9 cellular contexts compared by ENCODE assay signal in the genomic region with DNA sequence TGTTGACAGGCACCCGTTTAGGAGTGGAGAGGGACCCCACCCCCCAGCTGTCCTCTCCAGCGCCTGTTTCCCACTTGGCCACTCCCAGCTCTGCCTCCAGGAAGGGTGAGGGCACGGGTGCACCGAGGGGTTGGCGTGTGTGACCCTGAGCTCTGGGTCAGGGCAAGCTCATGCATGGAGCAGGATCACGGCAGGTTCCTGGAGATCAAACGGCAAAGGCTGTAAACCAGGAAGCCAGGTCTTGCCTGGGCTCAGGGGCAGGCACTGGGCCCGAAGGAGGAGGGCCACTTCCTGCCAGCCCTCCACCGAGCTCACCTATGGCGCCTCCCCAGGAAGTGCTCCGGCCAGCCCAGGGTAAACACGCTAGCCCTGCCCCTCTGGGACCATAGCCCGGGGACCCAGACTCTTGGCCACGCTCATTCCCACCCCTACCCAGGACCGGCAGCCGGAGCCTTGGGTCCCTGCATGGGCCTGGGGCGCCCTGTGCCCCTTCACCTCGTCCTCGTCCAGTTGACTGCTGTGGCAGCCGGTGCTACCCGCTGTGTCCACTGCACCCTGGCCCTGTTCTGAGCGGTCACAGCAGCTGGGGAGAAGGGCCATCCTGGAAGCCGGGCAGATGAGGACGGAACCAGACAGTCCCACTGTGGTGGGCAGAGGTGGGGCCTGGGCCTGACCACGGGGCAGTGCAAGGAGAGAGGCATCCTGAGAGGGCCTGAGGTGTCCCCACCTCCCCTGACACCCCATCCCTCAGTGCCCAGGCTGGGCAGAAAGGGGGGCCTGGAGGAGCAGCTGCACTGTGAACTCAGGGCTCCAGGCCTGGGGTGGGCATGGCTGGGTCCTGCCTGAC. TPM values are rescaled to one million over a fixed set of nuclear protein-coding genes. Genes with fewer than 3 reads are reported as not detected.
A peak's percentile ranks its signal among the peaks of the same experiment; 100 is the strongest.
DNase-seq lines count a peak whose midpoint lies in the region; ATAC-seq, FAIRE-seq and TF ChIP-seq lines count a peak whose summit lies in the region.
"Had no signal": no experiment of that assay in that cellular context is flagged by ENCODE, and none has a peak within 500 bp of the region (broad histone marks: within the 10 kb centered on the region; RNA-seq: fewer than 3 reads in every experiment).

No MANE protein-coding gene starts in this region.

- H3K4me3 ChIP-seq in HUES6 (ENCODE audit: low read depth, low read length), result peak overlapping the region; percentile 81
- peak overlapping the region in 1 of 2 donors; percentile 54 for H3K4me3 ChIP-seq in stomach smooth muscle (ENCODE audit: low read length in 2 of 2)

- H3K36me3 ChIP-seq in HUES6 (ENCODE audit: control insufficient read depth, insufficient read depth, low read length) (peaks cover 13% of the 10 kb centered on the region), stomach smooth muscle (ENCODE audit: control insufficient read depth in 2 of 2, insufficient read depth in 2 of 2, low read length in 2 of 2) (peaks cover 4 to 8% of the 10 kb centered on the region in 2 donors)

- no peak for TF ChIP-seq POLR2A in H54 (IDR thresholded peaks at IDR 0.05; ENCODE audit: low read depth, low read length)

- ATAC-seq in left lobe of liver, result peak; percentile 62
- ATAC-seq in GM19023 (IDR thresholded peaks at IDR 0.05; ENCODE audit: unreplicated experiment), result no peak
- no peak for ATAC-seq in GM19328 (IDR thresholded peaks at IDR 0.05; ENCODE audit: unreplicated experiment)
- ATAC-seq in GM19452 (IDR thresholded peaks at IDR 0.05; ENCODE audit: unreplicated experiment), result no peak

- H3K9ac ChIP-seq in HUES6 (ENCODE audit: low read length), result peak overlapping the region; percentile 51
- H3K9ac ChIP-seq in stomach smooth muscle (ENCODE audit: low read length in 2 of 2), result peak overlapping the region in 1 of 2 donors; percentile 62

- H3K9me3 ChIP-seq in HUES6 (ENCODE audit: control insufficient read depth, insufficient read depth, low read depth, low read length), result no peaks in the 10 kb centered on the region
- no peaks in the 10 kb centered on the region for H3K9me3 ChIP-seq in stomach smooth muscle (ENCODE audit: control insufficient read depth in 2 of 2, low read length in 2 of 2)

- peak; percentile 69 to 92 for DNase-seq in T47D (ENCODE audit: low read depth in 1 of 2, low spot score in 1 of 2)
- DNase-seq in left lobe of liver (ENCODE audit: low spot score), result peak; percentile 96
- no peak for DNase-seq in H54 (ENCODE audit: insufficient read length, low spot score)
- DNase-seq: NCI-H524 treated with DMSO at 0.1 percent for 48 hours had no signal

- peak overlapping the region; percentile 29 for H3K27ac ChIP-seq in HUES6 (ENCODE audit: low read depth, low read length)
- peak overlapping the region; percentile 24 for H3K27ac ChIP-seq in stomach smooth muscle (ENCODE audit: low read length)

- H3K27me3 ChIP-seq in HUES6 (ENCODE audit: control insufficient read depth, insufficient read depth, low read length) (peaks cover 5% of the 10 kb centered on the region; the same call in 1 of the 2 replicates), stomach smooth muscle (ENCODE audit: control insufficient read depth in 1 of 2, insufficient read depth in 2 of 2, low read length in 2 of 2) (peaks cover 0 to 26% of the 10 kb centered on the region in 2 donors)

- no peak for FAIRE-seq in H54 (lab: Jason Lieb, UNC)

- peaks cover 41% of the 10 kb centered on the region for H3K4me1 ChIP-seq in HUES6 (ENCODE audit: control insufficient read depth, insufficient read depth, low read length)
- peaks cover 40% of the 10 kb centered on the region for H3K4me1 ChIP-seq in stomach smooth muscle (ENCODE audit: control insufficient read depth, insufficient read depth, low read length)

- in situ Hi-C loops in T47D (cut with HindIII; ENCODE audit: low pct_unique_long_range_greater_than_20kb, low sequenced_read_pairs), result no loop called here

RNA-seq across cellular contexts. Expression of a gene that starts 1.0 kb away (rescaled TPM):
- total RNA-seq in left lobe of liver, result 190 TPM

RNA-seq across cellular contexts. Expression of a gene that starts 9.4 kb away (rescaled TPM):
- 16.8 TPM for total RNA-seq in left lobe of liver

RNA-seq across cellular contexts. Expression of a gene that starts 10.0 kb away (rescaled TPM):
- total RNA-seq in left lobe of liver, result 14.8 TPM

RNA-seq across cellular contexts. Expression of a gene that starts 42.2 kb away (rescaled TPM):
- total RNA-seq in left lobe of liver, result 147 TPM
